ENCODE assay signal across 22 cellular contexts in genomic region chr14:101033006-101033405, GRCh38.
"Had no signal": no experiment of that assay in that cellular context is flagged by ENCODE, and none has a peak within 500 bp of the region (broad histone marks: within the 10 kb centered on the region; RNA-seq: fewer than 3 reads in every experiment).

No MANE protein-coding gene starts in this region.

- H3K27me3 Mint-ChIP-seq: dendritic cell treated with granulocyte-macrophage colony-stimulating factor and Interleukin-4, amounts not matched to agents 40 ng/mL and 50 ng/mL, for 4 days had no signal

- H3K4me1 Mint-ChIP-seq: neural crest cell, WTC11 had no signal

- H3K4me3 ChIP-seq: heart right ventricle, lung, upper lobe of left lung had no signal

- H3K9me3 Mint-ChIP-seq: activated T-cell treated with anti-CD3 and anti-CD28 coated beads, Interleukin-2, amount 50 U/mL, for 72 hours; dendritic cell treated with granulocyte-macrophage colony-stimulating factor and Interleukin-4, amounts not matched to agents 40 ng/mL and 50 ng/mL, for 4 days; T-helper 1 cell treated with Interleukin-12 subunit alpha and Interleukin-12 subunit beta and Interleukin-4 antibody, amounts not matched to agents 30 μg/mL and 1 μg/mL, for 36 hours; WTC11 had no signal

- DNase-seq: activated CD4-positive, alpha-beta T cell treated with anti-CD3 and anti-CD28 coated beads for 4 hours; activated CD4-positive, alpha-beta T cell treated with anti-CD3 and anti-CD28 coated beads, Interleukin-2, amount 50 U/mL, for 48 hours; activated gamma-delta T cell treated with Interleukin-2 at 50 U/mL for 16 hours; activated T-cell treated with anti-CD3 and anti-CD28 coated beads, Interleukin-2, amount 50 U/mL, for 72 hours; amygdala; effector CD4-positive, alpha-beta T cell; erythroblast; foreskin fibroblast; heart right ventricle; naive thymus-derived CD4-positive, alpha-beta T cell; occipital lobe; stimulated activated CD4-positive, alpha-beta T cell treated with anti-CD3 and anti-CD28 coated beads, Interleukin-4, amount 100 ng/mL, for 24 hours; stimulated activated naive CD4-positive, alpha-beta T cell treated with Interleukin-2 at 50 U/mL for 16 hours; T1000 had no signal

- H3K36me3 ChIP-seq: upper lobe of left lung had no signal

- FAIRE-seq: keratinocyte had no signal

- H3K27ac Mint-ChIP-seq: activated naive CD8-positive, alpha-beta T cell; activated T-cell treated with anti-CD3 and anti-CD28 coated beads, Interleukin-2, amount 50 U/mL, for 72 hours; dendritic cell treated with granulocyte-macrophage colony-stimulating factor and Interleukin-4, amounts not matched to agents 40 ng/mL and 50 ng/mL, for 4 days; T-helper 1 cell treated with Interleukin-12 subunit alpha and Interleukin-12 subunit beta and Interleukin-4 antibody, amounts not matched to agents 30 μg/mL and 1 μg/mL, for 36 hours; WTC11 had no signal

- H3K4me1 ChIP-seq: heart right ventricle, upper lobe of left lung had no signal

- ATAC-seq: activated T-cell treated with anti-CD3 and anti-CD28 coated beads, Interleukin-2, amount 50 U/mL, for 72 hours; heart right ventricle; naive thymus-derived CD4-positive, alpha-beta T cell; WTC11 had no signal

- H3K27ac ChIP-seq: heart right ventricle, upper lobe of left lung had no signal

- H3K4me3 Mint-ChIP-seq: activated naive CD8-positive, alpha-beta T cell; activated T-cell treated with anti-CD3 and anti-CD28 coated beads, Interleukin-2, amount 50 U/mL, for 72 hours; dendritic cell treated with granulocyte-macrophage colony-stimulating factor and Interleukin-4, amounts not matched to agents 40 ng/mL and 50 ng/mL, for 4 days; naive thymus-derived CD4-positive, alpha-beta T cell; neural crest cell; T-helper 1 cell treated with Interleukin-12 subunit alpha and Interleukin-12 subunit beta and Interleukin-4 antibody, amounts not matched to agents 30 μg/mL and 1 μg/mL, for 36 hours; WTC11 had no signal

- H3K36me3 Mint-ChIP-seq: activated naive CD8-positive, alpha-beta T cell; naive thymus-derived CD4-positive, alpha-beta T cell had no signal

- H3K9me3 ChIP-seq: heart right ventricle, upper lobe of left lung had no signal

- H3K27me3 ChIP-seq: heart right ventricle, upper lobe of left lung had no signal
